In genomic region chr19:49843265-49843664, GRCh38 we compare ENCODE assay signal across 1 cellular context.
A peak's percentile ranks its signal among the peaks of the same experiment; 100 is the strongest.
TF ChIP-seq lines count a peak whose summit lies in the region.

No MANE protein-coding gene starts in this region.

TF ChIP-seq in GM12878, 131 proteins besides CTCF, POLR2A, EP300 and RAD21 (continued from another document and continues in another):
- TF ChIP-seq ZNF592 (IDR thresholded peaks at IDR 0.05), result no peak
- no peak for TF ChIP-seq EGR1 (IDR thresholded peaks at IDR 0.05; ENCODE audit: borderline replicate concordance in 1 of 2, low read depth in 2 of 2, low read length in 2 of 2)
- no peak for TF ChIP-seq ZBTB11 (CRISPR knock-in tag; IDR thresholded peaks at IDR 0.05)
- no peak for TF ChIP-seq STAT1 (conservative IDR thresholded peaks at IDR 0.05)
- TF ChIP-seq HDAC6 (IDR thresholded peaks at IDR 0.05; ENCODE audit: unreplicated experiment), result no peak
- no peak for TF ChIP-seq ATF2 (IDR thresholded peaks at IDR 0.05; ENCODE audit: low read length)
- TF ChIP-seq MAX (IDR thresholded peaks at IDR 0.05; ENCODE audit: low read depth, low read length), result no peak
- TF ChIP-seq PRDM15 (CRISPR knock-in tag; IDR thresholded peaks at IDR 0.05), result no peak
- TF ChIP-seq E2F4 (IDR thresholded peaks at IDR 0.05; ENCODE audit: low read depth, low read length), result no peak
- no peak for TF ChIP-seq FOXM1 (IDR thresholded peaks at IDR 0.05; ENCODE audit: low read depth, low read length)
- no peak for TF ChIP-seq BACH1 (IDR thresholded peaks at IDR 0.05; ENCODE audit: borderline replicate concordance)
- TF ChIP-seq IKZF1 (conservative IDR thresholded peaks at IDR 0.05), result peak; percentile 55
- TF ChIP-seq SUZ12 (IDR thresholded peaks at IDR 0.05; ENCODE audit: unreplicated experiment), result no peak
- TF ChIP-seq SMAD1 (IDR thresholded peaks at IDR 0.05; ENCODE audit: low read depth, partially characterized antibody), result no peak
- no peak for TF ChIP-seq NRF1 (conservative IDR thresholded peaks at IDR 0.05; ENCODE audit: low read depth, low read length)
- no peak for TF ChIP-seq STAT3 (IDR thresholded peaks at IDR 0.05; ENCODE audit: low read depth, low read length)
- peak; percentile 88 for TF ChIP-seq SPI1 (IDR thresholded peaks at IDR 0.05; ENCODE audit: borderline replicate concordance, insufficient read depth, low read depth, low read length)
- TF ChIP-seq HSF1 (IDR thresholded peaks at IDR 0.05; ENCODE audit: low read depth, low read length), result no peak
- TF ChIP-seq RFX5 (IDR thresholded peaks at IDR 0.05; ENCODE audit: low read depth, low read length), result no peak
- TF ChIP-seq POLR2AphosphoS5 (IDR thresholded peaks at IDR 0.05; ENCODE audit: low read length), result no peak
- no peak for TF ChIP-seq TARDBP (IDR thresholded peaks at IDR 0.05; ENCODE audit: borderline replicate concordance)
- TF ChIP-seq HDGF (IDR thresholded peaks at IDR 0.05), result peak; percentile 63
- no peak for TF ChIP-seq NKRF (conservative IDR thresholded peaks at IDR 0.05)
- TF ChIP-seq RAD51 (IDR thresholded peaks at IDR 0.05), result no peak
- no peak for TF ChIP-seq CUX1 (IDR thresholded peaks at IDR 0.05; ENCODE audit: insufficient replicate concordance, low read depth, low read length)
- no peak for TF ChIP-seq CEBPB (IDR thresholded peaks at IDR 0.05; ENCODE audit: borderline replicate concordance in 1 of 2, low read depth in 2 of 2, low read length in 2 of 2)
- TF ChIP-seq MLLT1 (IDR thresholded peaks at IDR 0.05), result no peak; the same call in 1 of the 2 replicates
